ENCODE assay signal across 1 cellular context in the genomic region with DNA sequence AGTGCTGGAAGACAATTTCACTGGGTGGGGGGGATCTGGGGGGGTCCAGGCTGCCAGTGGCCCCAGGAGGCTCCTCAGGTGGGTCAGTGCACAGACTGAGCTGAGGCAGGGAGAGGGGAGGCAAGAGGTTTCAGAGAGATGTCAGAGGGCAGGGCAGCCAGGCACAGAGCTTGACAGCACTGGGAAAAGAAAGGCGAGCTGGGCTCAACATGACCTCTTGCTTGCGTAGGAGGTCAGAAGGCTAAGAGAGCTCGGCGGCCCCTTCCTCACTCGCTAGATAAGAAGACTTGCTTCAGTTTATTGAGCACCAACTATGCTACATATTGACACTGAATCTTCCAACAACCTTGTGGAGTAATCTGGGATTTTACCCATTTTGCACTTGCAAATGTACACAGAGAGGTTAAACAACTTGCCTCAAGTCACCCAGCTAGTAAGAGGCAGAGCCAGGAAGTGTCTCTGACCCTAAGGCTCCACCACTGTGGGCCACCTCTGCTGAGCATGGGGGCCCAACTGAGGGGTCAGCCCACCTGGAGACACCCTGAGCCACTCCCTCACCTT.
TF ChIP-seq lines count a peak whose summit lies in the region.

No MANE protein-coding gene starts in this region.

TF ChIP-seq in IMR-90, 13 proteins besides CTCF, POLR2A, EP300 and RAD21 (continued from another document):
- TF ChIP-seq, protein P1, sequence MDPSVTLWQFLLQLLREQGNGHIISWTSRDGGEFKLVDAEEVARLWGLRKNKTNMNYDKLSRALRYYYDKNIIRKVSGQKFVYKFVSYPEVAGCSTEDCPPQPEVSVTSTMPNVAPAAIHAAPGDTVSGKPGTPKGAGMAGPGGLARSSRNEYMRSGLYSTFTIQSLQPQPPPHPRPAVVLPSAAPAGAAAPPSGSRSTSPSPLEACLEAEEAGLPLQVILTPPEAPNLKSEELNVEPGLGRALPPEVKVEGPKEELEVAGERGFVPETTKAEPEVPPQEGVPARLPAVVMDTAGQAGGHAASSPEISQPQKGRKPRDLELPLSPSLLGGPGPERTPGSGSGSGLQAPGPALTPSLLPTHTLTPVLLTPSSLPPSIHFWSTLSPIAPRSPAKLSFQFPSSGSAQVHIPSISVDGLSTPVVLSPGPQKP (IDR thresholded peaks at IDR 0.05; ENCODE audit: borderline replicate concordance, low read depth, low read length), result no peak
- TF ChIP-seq NFE2L2 (IDR thresholded peaks at IDR 0.05; ENCODE audit: low read depth, low read length) (no peak), RFX5 (IDR thresholded peaks at IDR 0.05; ENCODE audit: low read depth, low read length) (no peak), BHLHE40 (IDR thresholded peaks at IDR 0.05; ENCODE audit: low read depth, low read length) (no peak)
